11 cellular contexts compared by ENCODE assay signal in genomic region chr22:46591890-46592289, GRCh38. TPM values are rescaled to one million over a fixed set of nuclear protein-coding genes. Genes with fewer than 3 reads are reported as not detected.
DNase-seq lines count a peak whose midpoint lies in the region; ATAC-seq and TF ChIP-seq lines count a peak whose summit lies in the region.
"Had no signal": no experiment of that assay in that cellular context is flagged by ENCODE, and none has a peak within 500 bp of the region (broad histone marks: within the 10 kb centered on the region; RNA-seq: fewer than 3 reads in every experiment).

No MANE protein-coding gene starts in this region.

- peaks cover 70% of the 10 kb centered on the region for H3K4me1 ChIP-seq in DND-41 (ENCODE audit: insufficient read depth, low read length)
- peaks cover 4 to 47% (median 11%) of the 10 kb centered on the region in 4 donors for H3K4me1 ChIP-seq in Peyer's patch
- H3K4me1 ChIP-seq in esophagus muscularis mucosa: peaks cover 47 to 83% (median 72%) of the 10 kb centered on the region in 4 donors
- peaks cover 35% of the 10 kb centered on the region for H3K4me1 ChIP-seq in psoas muscle

- ATAC-seq in DND-41 (ENCODE audit: insufficient read depth, low read depth): 0 out of 3 replicates have a peak, but pooled peaks have one; percentile 3
- no peak for ATAC-seq in psoas muscle
- no peak for ATAC-seq in HG02885 (IDR thresholded peaks at IDR 0.05; ENCODE audit: poor library complexity, unreplicated experiment)
- ATAC-seq in HG02938 (IDR thresholded peaks at IDR 0.05; ENCODE audit: unreplicated experiment): no peak

- peak; percentile 31 for DNase-seq in DND-41
- peak in 1 of 3 donors; percentile 28 for DNase-seq in Peyer's patch
- no peak for DNase-seq in esophagus muscularis mucosa (ENCODE audit: extremely low spot score)
- no peak for DNase-seq in psoas muscle
- DNase-seq in KG1 (lab: John Stamatoyannopoulos, UW): no peak
- DNase-seq in glutamatergic neuron: no peak
- DNase-seq: NCI-H1694 treated with DMSO at 0.1 percent for 48 hours had no signal

- H3K27me3 ChIP-seq in DND-41 (ENCODE audit: insufficient read depth, low read length, poor library complexity): no peaks in the 10 kb centered on the region
- no peaks in the 10 kb centered on the region for H3K27me3 ChIP-seq in Peyer's patch
- no peaks in the 10 kb centered on the region for H3K27me3 ChIP-seq in esophagus muscularis mucosa
- no peaks in the 10 kb centered on the region for H3K27me3 ChIP-seq in psoas muscle (ENCODE audit: insufficient read depth in 3 of 3, low read length in 2 of 3)
- H3K27me3 ChIP-seq: cardiac muscle cell had no signal

- H2AFZ ChIP-seq in DND-41 (ENCODE audit: low read depth, low read length): no peak overlapping the region
- H2AFZ ChIP-seq: parathyroid adenoma had no signal

- H3K9me3 ChIP-seq in DND-41 (ENCODE audit: insufficient read depth, low read length, severe bottlenecking) (no peaks in the 10 kb centered on the region), Peyer's patch (no peaks in the 10 kb centered on the region), esophagus muscularis mucosa (no peaks in the 10 kb centered on the region), psoas muscle (no peaks in the 10 kb centered on the region)

- no peak for TF ChIP-seq EP300 in esophagus muscularis mucosa (IDR thresholded peaks at IDR 0.05)

- peak overlapping the region; percentile 51 for H3K9ac ChIP-seq in DND-41 (ENCODE audit: low read depth, low read length)
- H3K9ac ChIP-seq: parathyroid adenoma had no signal

- H3K27ac Mint-ChIP-seq in glutamatergic neuron (ENCODE audit: unreplicated experiment): no peak overlapping the region

- TF ChIP-seq POLR2A in Peyer's patch (IDR thresholded peaks at IDR 0.05) (no peak), esophagus muscularis mucosa (IDR thresholded peaks at IDR 0.05; ENCODE audit: low read depth) (no peak)

- TF ChIP-seq CTCF in DND-41 (IDR thresholded peaks at IDR 0.05; ENCODE audit: borderline replicate concordance, extremely low read depth, low read length, poor library complexity, severe bottlenecking) (no peak), Peyer's patch (IDR thresholded peaks at IDR 0.05) (no peak), esophagus muscularis mucosa (IDR thresholded peaks at IDR 0.05) (no peak), psoas muscle (IDR thresholded peaks at IDR 0.05) (no peak), glutamatergic neuron (IDR thresholded peaks at IDR 0.05; ENCODE audit: partially characterized antibody, unreplicated experiment) (no peak)

- H3K36me3 Mint-ChIP-seq in glutamatergic neuron (ENCODE audit: unreplicated experiment): no peaks in the 10 kb centered on the region

- peak overlapping the region; percentile 88 for H3K27ac ChIP-seq in DND-41 (ENCODE audit: low read length)
- H3K27ac ChIP-seq in Peyer's patch: peak overlapping the region; percentile 41 to 71 (median 59)
- H3K27ac ChIP-seq in esophagus muscularis mucosa (replicated peaks in 1 of 4): peak overlapping the region; percentile 35 to 68 (median 49)
- peak overlapping the region; percentile 36 for H3K27ac ChIP-seq in psoas muscle
- H3K27ac ChIP-seq: parathyroid adenoma had no signal

- H4K20me1 ChIP-seq in DND-41 (ENCODE audit: insufficient read depth, low read length): peaks cover 31% of the 10 kb centered on the region

- WGBS in esophagus muscularis mucosa: 71% methylated on average over 1 of the region's 7 CpGs
- 82 to 94% (median 86%) methylated on average over 7 of the region's 7 CpGs for WGBS in psoas muscle, 3 donors

- peaks cover 5% of the 10 kb centered on the region for H3K27me3 Mint-ChIP-seq in glutamatergic neuron (ENCODE audit: unreplicated experiment)

- peak overlapping the region in 1 of 2 experiments; percentile 48; a peak in 2 of 4 replicates for H3K4me3 ChIP-seq in DND-41 (ENCODE audit: low read depth in 1 of 2, low read length in 2 of 2)
- H3K4me3 ChIP-seq in Peyer's patch: no peak overlapping the region
- peak overlapping the region in 1 of 4 donors; percentile 29 for H3K4me3 ChIP-seq in esophagus muscularis mucosa
- no peak overlapping the region for H3K4me3 ChIP-seq in psoas muscle
- H3K4me3 ChIP-seq: cardiac muscle cell had no signal

- H3K36me3 ChIP-seq in DND-41 (ENCODE audit: insufficient read depth, low read length) (peaks cover 33% of the 10 kb centered on the region), Peyer's patch (no peaks in the 10 kb centered on the region), esophagus muscularis mucosa (peaks cover 0 to 4% (median 0%) of the 10 kb centered on the region in 4 donors), psoas muscle (ENCODE audit: insufficient read depth in 1 of 2, low read depth in 1 of 2) (no peaks in the 10 kb centered on the region)
- H3K36me3 ChIP-seq: cardiac muscle cell had no signal

- peaks cover 98% of the 10 kb centered on the region for H3K79me2 ChIP-seq in DND-41 (ENCODE audit: insufficient read depth, low read length)
- H3K79me2 ChIP-seq: parathyroid adenoma had no signal

- H3K9me3 Mint-ChIP-seq in glutamatergic neuron (ENCODE audit: unreplicated experiment): peaks cover 3% of the 10 kb centered on the region

- intact Hi-C loops in esophagus muscularis mucosa (cut with DNase I): no loop called here
- intact Hi-C loops in psoas muscle (cut with DNase I): no loop called here

- peak overlapping the region; percentile 63 for H3K4me2 ChIP-seq in DND-41 (ENCODE audit: insufficient read depth, low read length)

- no peak overlapping the region for H3K4me3 Mint-ChIP-seq in glutamatergic neuron (ENCODE audit: unreplicated experiment)

- H3K4me1 Mint-ChIP-seq in glutamatergic neuron (ENCODE audit: low read depth, unreplicated experiment): peaks cover 15% of the 10 kb centered on the region

RNA-seq across cellular contexts. Expression of gene GRAMD4, which starts 28.3 kb away (rescaled TPM):
- 100 to 1,000 TPM in 3 of 4 donors, 10 to 100 TPM in 1; 98.2 to 428 (median 422) TPM for total RNA-seq in Peyer's patch
- 100 to 1,000 TPM in 1 of 4 donors, 10 to 100 TPM in 3; 20.0 to 126 (median 63.8) TPM for total RNA-seq in esophagus muscularis mucosa
- 10 to 100 TPM; 17.8 to 39.3 (median 36.9) TPM for total RNA-seq in psoas muscle
- polyA plus RNA-seq in psoas muscle: 10 to 100 TPM; 11.3 to 16.6 (median 11.3) TPM
- total RNA-seq in glutamatergic neuron (ENCODE audit: unreplicated experiment): 85.7 TPM

RNA-seq across cellular contexts. Expression of gene CELSR1, which starts 54.5 kb away (rescaled TPM):
- total RNA-seq in Peyer's patch (10 to 100 TPM in 1 of 4 donors, 1 to 10 TPM in 3; 1.1 to 22.3 (median 1.5) TPM), esophagus muscularis mucosa (1 to 10 TPM; 2.5 to 2.7 (median 2.6) TPM), psoas muscle (under 1 TPM; 0.10 to 0.39 (median 0.20) TPM), glutamatergic neuron (ENCODE audit: unreplicated experiment) (0.27 TPM)
- under 1 TPM; 0.09 to 0.18 (median 0.18) TPM for polyA plus RNA-seq in psoas muscle

Comparison
In these comparisons a context has a peak if more than half of its experiments do, and no peak if none do; other contexts are left out.
1. H3K27ac ChIP-seq: peak in every context shown above with its lines; median percentile 88 in DND-41; 59 in Peyer's patch; 49 in esophagus muscularis mucosa; 36 in psoas muscle.